ENCODE assay signal across 22 cellular contexts in the genomic region with DNA sequence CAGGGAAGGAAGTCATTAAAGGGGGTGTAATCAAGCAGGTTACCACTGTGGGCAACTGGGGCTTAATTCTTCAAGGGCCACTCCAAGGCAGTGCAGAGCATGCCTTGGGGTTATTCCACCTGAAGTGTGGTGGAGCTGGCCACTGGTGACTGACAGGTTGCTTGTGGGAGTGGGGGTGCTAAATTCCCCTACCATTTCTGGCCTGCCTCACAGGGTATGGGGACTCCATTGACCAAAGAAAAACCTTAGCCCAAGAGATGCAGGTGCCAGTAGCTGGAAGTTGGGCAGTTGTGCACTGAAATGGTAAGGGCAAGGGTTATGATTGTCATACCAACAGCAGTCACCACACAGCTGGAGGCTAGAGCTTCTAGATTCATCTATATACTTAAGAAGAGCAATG.
"Had no signal": no experiment of that assay in that cellular context is flagged by ENCODE, and none has a peak within 500 bp of the region (broad histone marks: within the 10 kb centered on the region; RNA-seq: fewer than 3 reads in every experiment).

No MANE protein-coding gene starts in this region.

- H3K27me3 ChIP-seq: MG63, SJSA1 had no signal

- H3K4me3 ChIP-seq: MG63, SJSA1, SK-N-MC had no signal

- H3K27ac ChIP-seq: SJSA1, SK-N-MC had no signal

- H3K4me1 ChIP-seq: SJSA1 had no signal

- DNase-seq: IMR-90, Karpas-422, KG1, MG63, NCI-H1092 treated with DMSO at 0.1 percent for 48 hours, NCI-H1436, NCI-H187, NCI-H2029, NCI-H2081 treated with DMSO at 0.1 percent for 48 hours, NCI-H2171, NCI-H226, NCI-H446, NCI-H510A, NCI-H524 treated with DMSO at 0.1 percent for 48 hours, NCI-H69, NCI-H774, Right ventricle myocardium superior, RPMI8226, SIG-M5 had no signal

- H3K36me3 ChIP-seq: MG63, SJSA1 had no signal

- H3K9me3 ChIP-seq: MG63, SJSA1 had no signal

- ATAC-seq: HepG2 had no signal
